8 cellular contexts compared by ENCODE assay signal in genomic region chr2:39837856-39838453, GRCh38. TPM values are rescaled to one million over a fixed set of nuclear protein-coding genes. Genes with fewer than 3 reads are reported as not detected.
DNase-seq lines count a peak whose midpoint lies in the region; ATAC-seq and TF ChIP-seq lines count a peak whose summit lies in the region.

No MANE protein-coding gene starts in this region.

- H2BK5ac ChIP-seq in IMR-90 (ENCODE audit: low read depth, low read length, poor library complexity, severe bottlenecking), result no peak overlapping the region

- H3K4me3 Mint-ChIP-seq in activated naive CD8-positive, alpha-beta T cell treated with anti-CD3 and anti-CD28 coated beads, Interleukin-2, amount 50 U/mL, for 24 hours, result no peak overlapping the region
- no peak overlapping the region for H3K4me3 Mint-ChIP-seq in activated naive CD8-positive, alpha-beta T cell treated with anti-CD3 and anti-CD28 coated beads for 36 hours
- H3K4me3 Mint-ChIP-seq in activated T-cell treated with anti-CD3 and anti-CD28 coated beads, Interleukin-2, amount 50 U/mL, for 24 hours, result no peak overlapping the region

- peak overlapping the region; percentile 58 for H2AFZ ChIP-seq in IMR-90 (replicated peaks; ENCODE audit: low read length, poor library complexity)

- no peak overlapping the region for H3K23ac ChIP-seq in IMR-90 (ENCODE audit: low read depth, low read length)

- peaks cover 3% of the 10 kb centered on the region for H3K36me3 Mint-ChIP-seq in activated naive CD8-positive, alpha-beta T cell treated with anti-CD3 and anti-CD28 coated beads, Interleukin-2, amount 50 U/mL, for 24 hours (ENCODE audit: low read depth)
- peaks cover 4% of the 10 kb centered on the region for H3K36me3 Mint-ChIP-seq in activated naive CD8-positive, alpha-beta T cell treated with anti-CD3 and anti-CD28 coated beads for 36 hours
- no peaks in the 10 kb centered on the region for H3K36me3 Mint-ChIP-seq in activated T-cell treated with anti-CD3 and anti-CD28 coated beads, Interleukin-2, amount 50 U/mL, for 24 hours (ENCODE audit: low read depth)

- no peak overlapping the region for H3K27ac Mint-ChIP-seq in activated naive CD8-positive, alpha-beta T cell treated with anti-CD3 and anti-CD28 coated beads, Interleukin-2, amount 50 U/mL, for 24 hours
- H3K27ac Mint-ChIP-seq in activated naive CD8-positive, alpha-beta T cell treated with anti-CD3 and anti-CD28 coated beads for 36 hours, result no peak overlapping the region
- H3K27ac Mint-ChIP-seq in activated T-cell treated with anti-CD3 and anti-CD28 coated beads, Interleukin-2, amount 50 U/mL, for 24 hours, result no peak overlapping the region

- H3K9ac ChIP-seq in IMR-90 (ENCODE audit: low read depth, low read length), result no peak overlapping the region

- TF ChIP-seq POLR2A in IMR-90 (IDR thresholded peaks at IDR 0.05; ENCODE audit: low read depth, low read length), result no peak

- no peak overlapping the region for H2BK120ac ChIP-seq in IMR-90 (ENCODE audit: low read depth, low read length)

- no peaks in the 10 kb centered on the region for H3K4me1 Mint-ChIP-seq in activated naive CD8-positive, alpha-beta T cell treated with anti-CD3 and anti-CD28 coated beads, Interleukin-2, amount 50 U/mL, for 24 hours
- no peaks in the 10 kb centered on the region for H3K4me1 Mint-ChIP-seq in activated naive CD8-positive, alpha-beta T cell treated with anti-CD3 and anti-CD28 coated beads for 36 hours
- no peaks in the 10 kb centered on the region for H3K4me1 Mint-ChIP-seq in activated T-cell treated with anti-CD3 and anti-CD28 coated beads, Interleukin-2, amount 50 U/mL, for 24 hours (ENCODE audit: low read depth)

- H3K9me3 Mint-ChIP-seq in activated naive CD8-positive, alpha-beta T cell treated with anti-CD3 and anti-CD28 coated beads, Interleukin-2, amount 50 U/mL, for 24 hours, result peaks cover 18% of the 10 kb centered on the region
- peaks cover 19% of the 10 kb centered on the region for H3K9me3 Mint-ChIP-seq in activated naive CD8-positive, alpha-beta T cell treated with anti-CD3 and anti-CD28 coated beads for 36 hours
- peaks cover 12% of the 10 kb centered on the region for H3K9me3 Mint-ChIP-seq in activated T-cell treated with anti-CD3 and anti-CD28 coated beads, Interleukin-2, amount 50 U/mL, for 24 hours

- H3K27ac ChIP-seq in IMR-90 (ENCODE audit: insufficient read depth, low read length), result no peak overlapping the region

- H4K8ac ChIP-seq in IMR-90 (ENCODE audit: low read depth in 2 of 2, low read length in 2 of 2), result no peak overlapping the region

- peak overlapping the region; percentile 46; the same call in 1 of the 2 replicates for H2BK20ac ChIP-seq in IMR-90 (ENCODE audit: low read depth, low read length)

- H3K27me3 ChIP-seq in IMR-90 (ENCODE audit: control insufficient read depth, insufficient read depth, low read length), result no peaks in the 10 kb centered on the region

- H4K91ac ChIP-seq in IMR-90 (ENCODE audit: insufficient read depth, low read depth, low read length), result no peak overlapping the region

- no peaks in the 10 kb centered on the region for H3K79me1 ChIP-seq in IMR-90 (ENCODE audit: low read depth in 1 of 2, low read length in 2 of 2)

- no peaks in the 10 kb centered on the region for H4K20me1 ChIP-seq in IMR-90 (ENCODE audit: insufficient read depth, low read length)

- H3K36me3 ChIP-seq in IMR-90 (ENCODE audit: control insufficient read depth, insufficient read depth, low read length), result no peaks in the 10 kb centered on the region

- POLR2A ChIA-PET in IMR-90 (lab: Charles Lee; ENCODE audit: unreplicated experiment), result no interaction called here

- no peak overlapping the region for H4K5ac ChIP-seq in IMR-90 (ENCODE audit: low read depth, low read length)

- H3K14ac ChIP-seq in IMR-90 (replicated peaks; ENCODE audit: low read depth, low read length), result no peak overlapping the region

- no peak overlapping the region for H3K4me3 ChIP-seq in IMR-90 (ENCODE audit: insufficient read depth, low read depth, low read length)

- H2AK5ac ChIP-seq in IMR-90 (ENCODE audit: low read depth, low read length), result no peak overlapping the region; the same call in 1 of the 2 replicates

- intact Hi-C loops in IMR-90 (cut with micrococcal nuclease), result no loop called here

- TF ChIP-seq CTCF in IMR-90 (conservative IDR thresholded peaks at IDR 0.05; ENCODE audit: low read depth, low read length), result peak; percentile 74

- 0% methylated on average over 1 of the region's 6 CpGs; no CpG with 5 or more reads in 1 of the 2 experiments for WGBS in IMR-90 (ENCODE audit: extremely low coverage in 2 of 2, insufficient read length in 1 of 2), 2 experiments

- DNase-seq in activated naive CD8-positive, alpha-beta T cell treated with anti-CD3 and anti-CD28 coated beads, Interleukin-2, amount 50 U/mL, for 24 hours, result peak; percentile 6
- DNase-seq in activated naive CD8-positive, alpha-beta T cell treated with anti-CD3 and anti-CD28 coated beads for 36 hours, result no peak
- DNase-seq in IMR-90 (peak; percentile 42), UCSD-AML1 (lab: John Stamatoyannopoulos, UW; ENCODE audit: unreplicated experiment) (peak; percentile 17), iris pigment epithelial cell (ENCODE audit: low read depth) (peak; percentile 51), GDM1 (lab: John Stamatoyannopoulos, UW) (no peak)
- no peak for DNase-seq in activated T-cell treated with anti-CD3 and anti-CD28 coated beads, Interleukin-2, amount 50 U/mL, for 24 hours

- no peak overlapping the region; the same call in 1 of the 2 replicates for H3K56ac ChIP-seq in IMR-90 (ENCODE audit: extremely low read depth, insufficient read depth, low read length)

- H2AK9ac ChIP-seq in IMR-90 (replicated peaks; ENCODE audit: low read depth, low read length, poor library complexity), result peak overlapping the region; percentile 37

- H3K9me3 ChIP-seq in IMR-90 (ENCODE audit: control insufficient read depth, insufficient read depth, low read length), result peaks cover 1% of the 10 kb centered on the region; the same call in 1 of the 2 replicates

- H3K4me2 ChIP-seq in IMR-90 (ENCODE audit: low read depth, low read length), result no peak overlapping the region

- BruUV-seq in IMR-90 (replicated peaks; lab: Mats Ljungman, UMichigan), result no TSS peak

- H2BK15ac ChIP-seq in IMR-90 (ENCODE audit: low read depth, low read length), result no peak overlapping the region

- CTCF ChIA-PET in IMR-90 (lab: Yijun Ruan, JAX), result interaction anchor here (0.7 to 2.3 kb wide), 6 partner anchors 9 to 44 kb away, joined by 3 to 13 read pairs (median 4); no protein-coding TSS in a partner anchor

- no peak overlapping the region for H3K18ac ChIP-seq in IMR-90 (ENCODE audit: low read depth, low read length)

- H3K9me1 ChIP-seq in IMR-90 (ENCODE audit: insufficient read depth, low read length), result peaks cover 3% of the 10 kb centered on the region; the same call in 1 of the 2 replicates

- peaks cover 3% of the 10 kb centered on the region for H3K27me3 Mint-ChIP-seq in activated naive CD8-positive, alpha-beta T cell treated with anti-CD3 and anti-CD28 coated beads, Interleukin-2, amount 50 U/mL, for 24 hours
- H3K27me3 Mint-ChIP-seq in activated naive CD8-positive, alpha-beta T cell treated with anti-CD3 and anti-CD28 coated beads for 36 hours, result peaks cover 13% of the 10 kb centered on the region
- peaks cover 8% of the 10 kb centered on the region for H3K27me3 Mint-ChIP-seq in activated T-cell treated with anti-CD3 and anti-CD28 coated beads, Interleukin-2, amount 50 U/mL, for 24 hours

- H3K4ac ChIP-seq in IMR-90 (ENCODE audit: low read depth, low read length), result no peak overlapping the region

- ATAC-seq in activated naive CD8-positive, alpha-beta T cell treated with anti-CD3 and anti-CD28 coated beads, Interleukin-2, amount 50 U/mL, for 24 hours, result no peak
- peak; percentile 84 for ATAC-seq in GM21786 (IDR thresholded peaks at IDR 0.05; ENCODE audit: unreplicated experiment)
- ATAC-seq in IMR-90 (ENCODE audit: low read depth), result peak; percentile 97

- TF ChIP-seq RAD21 in IMR-90 (IDR thresholded peaks at IDR 0.05; ENCODE audit: low read length), result peak; percentile 60

- dilution Hi-C loops in IMR-90 (cut with HindIII; ENCODE audit: low sequenced_read_pairs, unreplicated experiment), result no loop called here

- in situ Hi-C loops in IMR-90 (cut with MboI; ENCODE audit: low sequenced_read_pairs), result no loop called here

- no peaks in the 10 kb centered on the region for H3K4me1 ChIP-seq in IMR-90 (ENCODE audit: control insufficient read depth, insufficient read depth, low read length)

TF ChIP-seq in IMR-90, 13 proteins besides CTCF, POLR2A, EP300 and RAD21:
- peak; percentile 56 for TF ChIP-seq SMC3 (IDR thresholded peaks at IDR 0.05; ENCODE audit: low read depth, low read length)
- TF ChIP-seq MAFK (IDR thresholded peaks at IDR 0.05; ENCODE audit: low read depth, low read length), result no peak

RNA-seq across cellular contexts. Expression of gene THUMPD2, which starts 58.9 kb away (rescaled TPM):
- total RNA-seq in activated naive CD8-positive, alpha-beta T cell treated with anti-CD3 and anti-CD28 coated beads for 36 hours, result 10 to 100 TPM; 18.8 to 21.9 TPM
- 4.8 and 5.6 TPM in 2 replicates for total RNA-seq in IMR-90 (2012; rRNA removed)
- 5.2 and 7.0 TPM in 2 replicates for polyA plus RNA-seq in IMR-90 (2012; rRNA removed)
- 1.1 and 1.5 TPM in 2 replicates for polyA plus RNA-seq in IMR-90 (2012; cell fraction: cytosol; rRNA removed)
- 2.9 and 22.6 TPM in 2 replicates for polyA plus RNA-seq in IMR-90 (2012; cell fraction: nucleus; rRNA removed; ENCODE audit: low replicate concordance)

Comparison
In these comparisons a context has a peak if more than half of its experiments do, and no peak if none do; other contexts are left out.
1. DNase-seq: peak in activated naive CD8-positive, alpha-beta T cell treated with anti-CD3 and anti-CD28 coated beads, Interleukin-2, amount 50 U/mL, for 24 hours (single experiment), IMR-90 (single experiment), UCSD-AML1 (single experiment) and iris pigment epithelial cell (single experiment); none in activated naive CD8-positive, alpha-beta T cell treated with anti-CD3 and anti-CD28 coated beads for 36 hours (single experiment), GDM1 (single experiment) and activated T-cell treated with anti-CD3 and anti-CD28 coated beads, Interleukin-2, amount 50 U/mL, for 24 hours (single experiment).